ENCODE assay signal across 18 cellular contexts in the genomic region with DNA sequence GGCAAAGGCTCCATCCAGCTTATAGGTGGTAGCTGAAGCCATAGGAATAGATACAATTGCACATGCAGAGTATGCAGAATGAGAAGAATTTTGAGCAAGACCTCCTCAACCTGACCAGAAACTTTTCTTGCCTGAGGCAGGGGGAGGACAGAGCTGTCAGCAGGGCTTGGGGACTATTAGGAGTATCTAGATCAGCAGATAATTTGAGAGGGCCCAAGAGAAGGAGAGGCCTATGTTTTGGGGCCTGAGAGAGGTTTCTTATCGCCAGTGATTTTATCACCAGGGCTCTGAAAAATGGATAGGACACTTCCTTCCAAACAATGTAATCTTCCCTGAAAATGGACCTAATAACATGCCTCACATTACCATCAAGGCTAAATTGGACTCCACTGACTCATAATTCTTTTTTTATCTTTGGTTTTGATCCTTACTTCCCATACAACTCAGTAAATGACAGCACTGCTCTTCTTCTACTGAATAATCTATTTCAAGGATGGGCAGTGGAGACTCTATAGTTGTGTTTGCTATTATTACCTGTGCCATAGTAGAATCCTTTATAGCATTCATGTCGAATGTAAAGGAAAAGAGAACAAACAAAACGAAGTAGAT. TPM values are rescaled to one million over a fixed set of nuclear protein-coding genes. Genes with fewer than 3 reads are reported as not detected.
DNase-seq lines count a peak whose midpoint lies in the region; ATAC-seq and TF ChIP-seq lines count a peak whose summit lies in the region.
"Had no signal": no experiment of that assay in that cellular context is flagged by ENCODE, and none has a peak within 500 bp of the region (broad histone marks: within the 10 kb centered on the region; RNA-seq: fewer than 3 reads in every experiment).

No MANE protein-coding gene starts in this region.

- no peak overlapping the region for H2BK12ac ChIP-seq in trophoblast cell (ENCODE audit: low read length)

- no peak overlapping the region for H2BK5ac ChIP-seq in trophoblast cell (ENCODE audit: low read depth, low read length, poor library complexity)

- no peaks in the 10 kb centered on the region for H3K36me3 ChIP-seq in left ventricle myocardium inferior
- no peaks in the 10 kb centered on the region for H3K36me3 ChIP-seq in trophoblast cell (ENCODE audit: control insufficient read depth in 1 of 2, insufficient read depth in 2 of 2, low read length in 2 of 2)

- H3K4me1 ChIP-seq in left ventricle myocardium inferior (peaks cover 22% of the 10 kb centered on the region), trophoblast cell (ENCODE audit: control insufficient read depth in 1 of 2, insufficient read depth in 2 of 2, low read length in 2 of 2) (peaks cover 0 to 1% of the 10 kb centered on the region in 2 experiments)

- H3K9ac ChIP-seq in trophoblast cell (ENCODE audit: low read length): no peak overlapping the region

- no peak for TF ChIP-seq CTCF in left ventricle myocardium inferior (IDR thresholded peaks at IDR 0.05; ENCODE audit: borderline replicate concordance)

- H2AFZ ChIP-seq in trophoblast cell (ENCODE audit: insufficient read depth, low read length, poor library complexity): no peak overlapping the region

- no peak overlapping the region for H4K8ac ChIP-seq in trophoblast cell (ENCODE audit: low read depth, low read length)

- no peaks in the 10 kb centered on the region for H3K9me3 ChIP-seq in left ventricle myocardium inferior (replicated peaks)
- no peaks in the 10 kb centered on the region for H3K9me3 ChIP-seq in trophoblast cell (ENCODE audit: insufficient read depth, low read depth, low read length)

- DNase-seq in left ventricle myocardium inferior (no peak), Right ventricle myocardium superior (no peak), amniotic epithelial cell (ENCODE audit: low read depth) (peak; percentile 18), trophoblast cell (peak; percentile 13 to 34), NCI-H748 (lab: John Stamatoyannopoulos, UW; ENCODE audit: unreplicated experiment) (no peak), inferior parietal cortex (ENCODE audit: extremely low spot score) (no peak), HuH-7 (ENCODE audit: low spot score) (no peak)
- DNase-seq: DMS53, GDM1, GOT3, HCEC 1CT, Kasumi-1, NCI-H1694, NCI-H2081, NCI-H2171, NCI-H345, NCI-H524 treated with DMSO at 0.1 percent for 48 hours had no signal

- no peak overlapping the region for H2BK120ac ChIP-seq in trophoblast cell (ENCODE audit: insufficient read depth, low read length, poor library complexity)

- H3K79me2 ChIP-seq in trophoblast cell (ENCODE audit: control insufficient read depth, insufficient read depth, low read length, poor library complexity): no peaks in the 10 kb centered on the region

- no peak overlapping the region for H3K4ac ChIP-seq in trophoblast cell (ENCODE audit: low read depth, low read length)

- H3K79me1 ChIP-seq in trophoblast cell (ENCODE audit: low read length): peaks cover 2% of the 10 kb centered on the region

- H3K27me3 ChIP-seq in left ventricle myocardium inferior (ENCODE audit: low read depth): no peaks in the 10 kb centered on the region
- no peaks in the 10 kb centered on the region for H3K27me3 ChIP-seq in trophoblast cell (ENCODE audit: insufficient read depth, low read length)

- ATAC-seq in Right ventricle myocardium superior (ENCODE audit: poor library complexity): no peak

- intact Hi-C loops in left ventricle myocardium inferior (cut with micrococcal nuclease) (no loop called here), Right ventricle myocardium superior (cut with DNase I) (no loop called here)

- H4K91ac ChIP-seq in trophoblast cell (ENCODE audit: low read depth, low read length): no peak overlapping the region

- H2AK5ac ChIP-seq in trophoblast cell (ENCODE audit: low read length): no peak overlapping the region

- H3K4me3 ChIP-seq in left ventricle myocardium inferior (no peak overlapping the region), trophoblast cell (ENCODE audit: low read depth, low read length) (no peak overlapping the region)
- H3K4me3 ChIP-seq: SK-N-MC had no signal

- no peak overlapping the region for H3K14ac ChIP-seq in trophoblast cell (ENCODE audit: low read length)

- H3K23ac ChIP-seq in trophoblast cell (ENCODE audit: low read length): peak overlapping the region; percentile 78

- no peak overlapping the region for H4K12ac ChIP-seq in trophoblast cell (ENCODE audit: low read depth, low read length)

- no peak overlapping the region for H3K18ac ChIP-seq in trophoblast cell (ENCODE audit: low read length)

- WGBS in trophoblast cell (ENCODE audit: extremely low coverage, insufficient coverage, insufficient read length): no CpG with 5 or more reads among the region's 3 CpGs

- H3K27ac ChIP-seq in left ventricle myocardium inferior (replicated peaks) (peak overlapping the region; percentile 49), trophoblast cell (ENCODE audit: low read depth, low read length) (no peak overlapping the region)
- H3K27ac ChIP-seq: SK-N-MC had no signal

- H3K4me2 ChIP-seq in trophoblast cell (ENCODE audit: low read length): no peak overlapping the region

RNA-seq across cellular contexts. Expression of a gene that starts 15.8 kb away (rescaled TPM):
- total RNA-seq in left ventricle myocardium inferior: 13.9 TPM
- total RNA-seq in Right ventricle myocardium superior: 11.8 TPM
- 34.3 and 34.7 TPM in 2 replicates for polyA plus RNA-seq in trophoblast cell (2013)

RNA-seq across cellular contexts. Expression of a gene that starts 17.7 kb away (rescaled TPM):
- total RNA-seq in left ventricle myocardium inferior (48.5 TPM), Right ventricle myocardium superior (55.1 TPM)
- 2.4 and 3.3 TPM in 2 replicates for polyA plus RNA-seq in trophoblast cell (2013)

RNA-seq across cellular contexts. Expression of a gene that starts 41.3 kb away (rescaled TPM):
- total RNA-seq in left ventricle myocardium inferior (10.4 TPM), Right ventricle myocardium superior (11.2 TPM)
- polyA plus RNA-seq in trophoblast cell (2013): 8.7 and 9.5 TPM in 2 replicates

Comparison
In these comparisons a context has a peak if more than half of its experiments do, and no peak if none do; other contexts are left out.
1. DNase-seq: peak in amniotic epithelial cell (single experiment) and trophoblast cell (2 of 2); none in left ventricle myocardium inferior (single experiment), Right ventricle myocardium superior (single experiment), NCI-H748 (single experiment), inferior parietal cortex (single experiment) and HuH-7 (single experiment).